Comparison of ENCODE assay signal across 1 cellular context in the genomic region with DNA sequence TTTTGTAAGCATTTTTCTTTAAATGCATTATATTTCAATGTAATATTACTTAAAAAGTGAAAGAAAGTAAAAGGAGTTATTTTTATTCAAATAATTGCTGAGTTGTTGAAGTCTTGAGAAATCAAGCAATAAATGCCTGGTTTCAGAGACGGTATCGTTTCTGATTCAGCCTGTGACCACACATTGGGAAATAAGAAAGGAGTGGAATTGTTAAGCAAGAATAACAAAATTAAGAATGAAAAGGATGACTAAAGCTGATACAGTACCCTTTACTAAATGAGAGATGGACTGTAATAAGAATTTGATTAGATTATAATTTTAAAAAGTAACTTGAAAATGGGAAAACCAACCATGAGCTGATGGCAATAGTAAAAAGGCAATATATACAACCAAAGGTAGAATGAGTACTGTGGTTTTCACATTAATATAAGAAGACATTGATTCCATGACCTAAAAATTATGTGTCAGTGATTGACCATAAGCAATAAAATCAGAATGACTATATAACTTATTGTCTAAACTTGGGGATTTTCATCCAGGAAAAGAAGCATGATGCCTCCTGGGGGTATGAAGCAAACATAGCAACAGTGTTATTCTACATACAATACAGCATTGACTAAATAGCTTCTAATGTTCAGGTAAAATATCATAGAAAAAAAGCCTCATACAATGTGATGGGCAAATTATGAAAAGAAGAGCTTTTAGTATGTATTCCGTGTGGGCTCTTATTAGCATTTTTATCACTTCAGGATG.
TF ChIP-seq lines count a peak whose summit lies in the region.

No MANE protein-coding gene starts in this region.

TF ChIP-seq in K562, 482 proteins besides CTCF, POLR2A, EP300 and RAD21 (continued from another document):
- TF ChIP-seq, protein P1, sequence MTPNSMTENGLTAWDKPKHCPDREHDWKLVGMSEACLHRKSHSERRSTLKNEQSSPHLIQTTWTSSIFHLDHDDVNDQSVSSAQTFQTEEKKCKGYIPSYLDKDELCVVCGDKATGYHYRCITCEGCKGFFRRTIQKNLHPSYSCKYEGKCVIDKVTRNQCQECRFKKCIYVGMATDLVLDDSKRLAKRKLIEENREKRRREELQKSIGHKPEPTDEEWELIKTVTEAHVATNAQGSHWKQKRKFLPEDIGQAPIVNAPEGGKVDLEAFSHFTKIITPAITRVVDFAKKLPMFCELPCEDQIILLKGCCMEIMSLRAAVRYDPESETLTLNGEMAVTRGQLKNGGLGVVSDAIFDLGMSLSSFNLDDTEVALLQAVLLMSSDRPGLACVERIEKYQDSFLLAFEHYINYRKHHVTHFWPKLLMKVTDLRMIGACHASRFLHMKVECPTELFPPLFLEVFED (CRISPR knock-in tag; conservative IDR thresholded peaks at IDR 0.05) = no peak
- TF ChIP-seq, protein P2, sequence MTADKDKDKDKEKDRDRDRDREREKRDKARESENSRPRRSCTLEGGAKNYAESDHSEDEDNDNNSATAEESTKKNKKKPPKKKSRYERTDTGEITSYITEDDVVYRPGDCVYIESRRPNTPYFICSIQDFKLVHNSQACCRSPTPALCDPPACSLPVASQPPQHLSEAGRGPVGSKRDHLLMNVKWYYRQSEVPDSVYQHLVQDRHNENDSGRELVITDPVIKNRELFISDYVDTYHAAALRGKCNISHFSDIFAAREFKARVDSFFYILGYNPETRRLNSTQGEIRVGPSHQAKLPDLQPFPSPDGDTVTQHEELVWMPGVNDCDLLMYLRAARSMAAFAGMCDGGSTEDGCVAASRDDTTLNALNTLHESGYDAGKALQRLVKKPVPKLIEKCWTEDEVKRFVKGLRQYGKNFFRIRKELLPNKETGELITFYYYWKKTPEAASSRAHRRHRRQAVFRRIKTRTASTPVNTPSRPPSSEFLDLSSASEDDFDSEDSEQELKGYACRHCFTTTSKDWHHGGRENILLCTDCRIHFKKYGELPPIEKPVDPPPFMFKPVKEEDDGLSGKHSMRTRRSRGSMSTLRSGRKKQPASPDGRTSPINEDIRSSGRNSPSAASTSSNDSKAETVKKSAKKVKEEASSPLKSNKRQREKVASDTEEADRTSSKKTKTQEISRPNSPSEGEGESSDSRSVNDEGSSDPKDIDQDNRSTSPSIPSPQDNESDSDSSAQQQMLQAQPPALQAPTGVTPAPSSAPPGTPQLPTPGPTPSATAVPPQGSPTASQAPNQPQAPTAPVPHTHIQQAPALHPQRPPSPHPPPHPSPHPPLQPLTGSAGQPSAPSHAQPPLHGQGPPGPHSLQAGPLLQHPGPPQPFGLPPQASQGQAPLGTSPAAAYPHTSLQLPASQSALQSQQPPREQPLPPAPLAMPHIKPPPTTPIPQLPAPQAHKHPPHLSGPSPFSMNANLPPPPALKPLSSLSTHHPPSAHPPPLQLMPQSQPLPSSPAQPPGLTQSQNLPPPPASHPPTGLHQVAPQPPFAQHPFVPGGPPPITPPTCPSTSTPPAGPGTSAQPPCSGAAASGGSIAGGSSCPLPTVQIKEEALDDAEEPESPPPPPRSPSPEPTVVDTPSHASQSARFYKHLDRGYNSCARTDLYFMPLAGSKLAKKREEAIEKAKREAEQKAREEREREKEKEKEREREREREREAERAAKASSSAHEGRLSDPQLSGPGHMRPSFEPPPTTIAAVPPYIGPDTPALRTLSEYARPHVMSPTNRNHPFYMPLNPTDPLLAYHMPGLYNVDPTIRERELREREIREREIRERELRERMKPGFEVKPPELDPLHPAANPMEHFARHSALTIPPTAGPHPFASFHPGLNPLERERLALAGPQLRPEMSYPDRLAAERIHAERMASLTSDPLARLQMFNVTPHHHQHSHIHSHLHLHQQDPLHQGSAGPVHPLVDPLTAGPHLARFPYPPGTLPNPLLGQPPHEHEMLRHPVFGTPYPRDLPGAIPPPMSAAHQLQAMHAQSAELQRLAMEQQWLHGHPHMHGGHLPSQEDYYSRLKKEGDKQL (CRISPR knock-in tag; IDR thresholded peaks at IDR 0.05; ENCODE audit: borderline replicate concordance) = no peak
- TF ChIP-seq CXXC5 (CRISPR knock-in tag; IDR thresholded peaks at IDR 0.05) (no peak), ZKSCAN8 (CRISPR knock-in tag; IDR thresholded peaks at IDR 0.05) (no peak)
